19 cellular contexts compared by ENCODE assay signal in the genomic region with DNA sequence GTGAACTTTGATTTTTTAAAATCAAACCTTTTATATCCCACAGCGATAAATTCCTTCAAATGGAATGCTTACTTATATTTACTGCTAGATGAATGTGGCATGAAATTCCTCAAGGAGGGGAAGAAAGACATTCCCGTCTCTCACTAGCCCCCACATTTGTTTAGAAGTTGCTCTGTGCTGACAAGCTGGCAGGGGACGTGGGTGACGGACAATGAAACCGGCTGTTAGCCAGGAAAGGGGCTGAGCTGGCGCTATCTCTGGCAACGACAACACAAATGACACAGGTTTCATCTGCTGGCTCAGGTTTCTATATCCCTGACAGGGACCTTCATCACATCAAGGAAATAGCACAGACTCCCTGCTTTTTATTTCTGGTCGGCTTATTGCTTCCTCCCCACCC.
"Had no signal": no experiment of that assay in that cellular context is flagged by ENCODE, and none has a peak within 500 bp of the region (broad histone marks: within the 10 kb centered on the region; RNA-seq: fewer than 3 reads in every experiment).

No MANE protein-coding gene starts in this region.

- H3K9me3 Mint-ChIP-seq: activated naive CD4-positive, alpha-beta T cell treated with anti-CD3 and anti-CD28 coated beads, Interleukin-2, amount 50 U/mL, for 72 hours; naive thymus-derived CD8-positive, alpha-beta T cell; stimulated activated naive CD8-positive, alpha-beta T cell treated with anti-CD3 and anti-CD28 coated beads, Interleukin-15, Interleukin-2, amounts not matched to agents 100 ng/mL and 50 ng/mL, for 24 hours had no signal

- H3K27me3 ChIP-seq: gastrocnemius medialis, hepatocyte, sigmoid colon, upper lobe of left lung had no signal

- H3K4me3 ChIP-seq: gastrocnemius medialis, hepatocyte, lung, mucosa of descending colon, sigmoid colon had no signal

- ATAC-seq: activated CD4-positive, CD25-positive, alpha-beta regulatory T cell treated with anti-CD3 and anti-CD28 coated beads, Interleukin-2, amount 50 U/mL, for 24 hours; activated naive CD4-positive, alpha-beta T cell treated with anti-CD3 and anti-CD28 coated beads, Interleukin-2, amount 50 U/mL, for 72 hours; mucosa of descending colon; naive thymus-derived CD8-positive, alpha-beta T cell had no signal

- H3K27me3 Mint-ChIP-seq: naive thymus-derived CD8-positive, alpha-beta T cell; progenitor cell of endocrine pancreas; stimulated activated naive CD8-positive, alpha-beta T cell treated with anti-CD3 and anti-CD28 coated beads, Interleukin-15, Interleukin-2, amounts not matched to agents 100 ng/mL and 50 ng/mL, for 24 hours had no signal

- H3K79me2 ChIP-seq: hepatocyte had no signal

- H3K4me2 ChIP-seq: hepatocyte had no signal

- H3K27ac Mint-ChIP-seq: activated naive CD4-positive, alpha-beta T cell treated with anti-CD3 and anti-CD28 coated beads, Interleukin-2, amount 50 U/mL, for 72 hours; progenitor cell of endocrine pancreas; stimulated activated naive CD8-positive, alpha-beta T cell treated with anti-CD3 and anti-CD28 coated beads, Interleukin-15, Interleukin-2, amounts not matched to agents 100 ng/mL and 50 ng/mL, for 24 hours had no signal

- H3K9me3 ChIP-seq: gastrocnemius medialis, mucosa of descending colon, sigmoid colon, upper lobe of left lung had no signal

- DNase-seq: activated CD4-positive, alpha-beta T cell treated with anti-CD3 and anti-CD28 coated beads, Interleukin-2, amount 50 U/mL, for 4 hours; activated effector memory CD4-positive, alpha-beta T cell treated with Interleukin-2 at 50 U/mL for 16 hours; activated T-cell treated with anti-CD3 and anti-CD28 coated beads, Interleukin-2, amount 50 U/mL, for 1 hour; effector CD4-positive, alpha-beta T cell; gastrocnemius medialis; kidney; mucosa of descending colon; naive thymus-derived CD8-positive, alpha-beta T cell; sigmoid colon; stimulated activated CD4-positive, alpha-beta T cell treated with anti-CD3 and anti-CD28 coated beads, Interleukin-4, amount 100 ng/mL, for 1 hour; stimulated activated CD8-positive, alpha-beta memory T cell treated with anti-CD3 and anti-CD28 coated beads, Interleukin-4, amount 100 ng/mL, for 48 hours; upper lobe of left lung had no signal

- H2AFZ ChIP-seq: hepatocyte had no signal

- H3K4me3 Mint-ChIP-seq: naive thymus-derived CD8-positive, alpha-beta T cell; stimulated activated naive CD8-positive, alpha-beta T cell treated with anti-CD3 and anti-CD28 coated beads, Interleukin-15, Interleukin-2, amounts not matched to agents 100 ng/mL and 50 ng/mL, for 24 hours had no signal

- H3K27ac ChIP-seq: gastrocnemius medialis, hepatocyte, sigmoid colon had no signal

- FAIRE-seq: colon, kidney had no signal
